Comparison of ENCODE assay signal across 8 cellular contexts in genomic region chr19:46678110-46678732, GRCh38. TPM values are rescaled to one million over a fixed set of nuclear protein-coding genes. Genes with fewer than 3 reads are reported as not detected.
A peak's percentile ranks its signal among the peaks of the same experiment; 100 is the strongest.
DNase-seq lines count a peak whose midpoint lies in the region; ATAC-seq and TF ChIP-seq lines count a peak whose summit lies in the region.

No MANE protein-coding gene starts in this region.

- no peaks in the 10 kb centered on the region for H3K9me3 Mint-ChIP-seq in activated T-helper 1 cell treated with anti-CD3 and anti-CD28 coated beads, Interleukin-12 subunit alpha, Interleukin-12 subunit beta, Interleukin-2, Interleukin-4 antibody, amounts not matched to agents 30 ng/mL and 10 ng/mL and 1 ng/mL, durations not matched to agents 14 hours and 24 hours and 36 hours
- H3K9me3 Mint-ChIP-seq in naive B cell: no peaks in the 10 kb centered on the region

- DNase-seq in BE2C: peak; percentile 69
- DNase-seq in NAMALWA (ENCODE audit: low spot score): peak; percentile 82
- peak; percentile 57 for DNase-seq in activated T-helper 1 cell treated with anti-CD3 and anti-CD28 coated beads, Interleukin-12 subunit alpha, Interleukin-12 subunit beta, Interleukin-2, Interleukin-4 antibody, amounts not matched to agents 30 ng/mL and 10 ng/mL and 1 ng/mL, durations not matched to agents 14 hours and 24 hours and 36 hours (ENCODE audit: low spot score)
- peak; percentile 49 for DNase-seq in naive B cell

- TF ChIP-seq CTCF in BE2C (IDR thresholded peaks at IDR 0.05; ENCODE audit: low read depth, low read length): no peak

- H3K36me3 Mint-ChIP-seq in activated T-helper 1 cell treated with anti-CD3 and anti-CD28 coated beads, Interleukin-12 subunit alpha, Interleukin-12 subunit beta, Interleukin-2, Interleukin-4 antibody, amounts not matched to agents 30 ng/mL and 10 ng/mL and 1 ng/mL, durations not matched to agents 14 hours and 24 hours and 36 hours (ENCODE audit: low read depth): peaks cover 48% of the 10 kb centered on the region
- H3K36me3 Mint-ChIP-seq in naive B cell: peaks cover 9 to 28% of the 10 kb centered on the region in 2 donors

- no peaks in the 10 kb centered on the region for H3K4me1 ChIP-seq in BE2C

- peaks cover 11% of the 10 kb centered on the region for H3K4me1 Mint-ChIP-seq in activated T-helper 1 cell treated with anti-CD3 and anti-CD28 coated beads, Interleukin-12 subunit alpha, Interleukin-12 subunit beta, Interleukin-2, Interleukin-4 antibody, amounts not matched to agents 30 ng/mL and 10 ng/mL and 1 ng/mL, durations not matched to agents 14 hours and 24 hours and 36 hours (ENCODE audit: low read depth)
- H3K4me1 Mint-ChIP-seq in naive B cell: peaks cover 9 to 24% (median 12%) of the 10 kb centered on the region in 3 donors

- H3K4me3 ChIP-seq in BE2C (ENCODE audit: low read depth, low read length): no peak overlapping the region

- H3K27me3 ChIP-seq in BE2C: no peaks in the 10 kb centered on the region

- H3K4me3 Mint-ChIP-seq in activated T-helper 1 cell treated with anti-CD3 and anti-CD28 coated beads, Interleukin-12 subunit alpha, Interleukin-12 subunit beta, Interleukin-2, Interleukin-4 antibody, amounts not matched to agents 30 ng/mL and 10 ng/mL and 1 ng/mL, durations not matched to agents 14 hours and 24 hours and 36 hours: no peak overlapping the region
- no peak overlapping the region for H3K4me3 Mint-ChIP-seq in naive B cell

- no peak overlapping the region for H3K27ac Mint-ChIP-seq in activated T-helper 1 cell treated with anti-CD3 and anti-CD28 coated beads, Interleukin-12 subunit alpha, Interleukin-12 subunit beta, Interleukin-2, Interleukin-4 antibody, amounts not matched to agents 30 ng/mL and 10 ng/mL and 1 ng/mL, durations not matched to agents 14 hours and 24 hours and 36 hours
- H3K27ac Mint-ChIP-seq in naive B cell: peak overlapping the region in 1 of 6 donors; percentile 36

- no peaks in the 10 kb centered on the region for H3K27me3 Mint-ChIP-seq in activated T-helper 1 cell treated with anti-CD3 and anti-CD28 coated beads, Interleukin-12 subunit alpha, Interleukin-12 subunit beta, Interleukin-2, Interleukin-4 antibody, amounts not matched to agents 30 ng/mL and 10 ng/mL and 1 ng/mL, durations not matched to agents 14 hours and 24 hours and 36 hours (ENCODE audit: insufficient read depth)
- no peaks in the 10 kb centered on the region for H3K27me3 Mint-ChIP-seq in naive B cell

- no peaks in the 10 kb centered on the region for H3K9me3 ChIP-seq in BE2C

- H3K36me3 ChIP-seq in BE2C: peaks cover 15% of the 10 kb centered on the region

- intact Hi-C loops in activated T-helper 1 cell treated with anti-CD3 and anti-CD28 coated beads, Interleukin-12 subunit alpha, Interleukin-12 subunit beta, Interleukin-2, Interleukin-4 antibody, amounts not matched to agents 30 ng/mL and 10 ng/mL and 1 ng/mL, durations not matched to agents 14 hours and 24 hours and 36 hours (cut with micrococcal nuclease): no loop called here

- ATAC-seq in naive B cell (ENCODE audit: low read depth in 2 of 2) (peak; percentile 90 to 95), GM19397 (IDR thresholded peaks at IDR 0.05; ENCODE audit: unreplicated experiment) (no peak), GM18907 (IDR thresholded peaks at IDR 0.05; ENCODE audit: unreplicated experiment) (no peak), GM18502 (IDR thresholded peaks at IDR 0.05; ENCODE audit: poor library complexity, unreplicated experiment) (no peak), GM19035 (IDR thresholded peaks at IDR 0.05; ENCODE audit: unreplicated experiment) (no peak)

RNA-seq across cellular contexts. Expression of gene DACT3, which starts 17.2 kb away (rescaled TPM):
- polyA plus RNA-seq in BE2C (2012; ENCODE audit: insufficient read depth, insufficient read length, low read depth): 16.0 TPM
- total RNA-seq in activated T-helper 1 cell treated with anti-CD3 and anti-CD28 coated beads, Interleukin-12 subunit alpha, Interleukin-12 subunit beta, Interleukin-2, Interleukin-4 antibody, amounts not matched to agents 30 ng/mL and 10 ng/mL and 1 ng/mL, durations not matched to agents 14 hours and 24 hours and 36 hours: 4.3 and 5.7 TPM in 2 replicates
- under 1 TPM in 2 of 6 donors, not detected in 4; 0.11 to 0.30 TPM for polyA plus RNA-seq in naive B cell (ENCODE audit: low read depth in 6 of 6)

RNA-seq across cellular contexts. Expression of gene PRKD2, which starts 38.7 kb away (rescaled TPM):
- 48.9 TPM for polyA plus RNA-seq in BE2C (2012; ENCODE audit: insufficient read depth, insufficient read length, low read depth)
- total RNA-seq in activated T-helper 1 cell treated with anti-CD3 and anti-CD28 coated beads, Interleukin-12 subunit alpha, Interleukin-12 subunit beta, Interleukin-2, Interleukin-4 antibody, amounts not matched to agents 30 ng/mL and 10 ng/mL and 1 ng/mL, durations not matched to agents 14 hours and 24 hours and 36 hours: 88.6 and 92.9 TPM in 2 replicates
- polyA plus RNA-seq in naive B cell (ENCODE audit: low read depth in 6 of 6): 100 to 1,000 TPM in 1 of 6 donors, 10 to 100 TPM in 5; 66.7 to 156 (median 72.6) TPM

RNA-seq across cellular contexts. Expression of gene GNG8, which starts 42.2 kb away (rescaled TPM):
- polyA plus RNA-seq in BE2C (2012; ENCODE audit: insufficient read depth, insufficient read length, low read depth): 2.4 TPM
- total RNA-seq in activated T-helper 1 cell treated with anti-CD3 and anti-CD28 coated beads, Interleukin-12 subunit alpha, Interleukin-12 subunit beta, Interleukin-2, Interleukin-4 antibody, amounts not matched to agents 30 ng/mL and 10 ng/mL and 1 ng/mL, durations not matched to agents 14 hours and 24 hours and 36 hours: 17.8 and 18.6 TPM in 2 replicates
- polyA plus RNA-seq in naive B cell (ENCODE audit: low read depth in 6 of 6): 10 to 100 TPM in 2 of 6 donors, not detected in 4; 14.1 to 16.1 TPM

RNA-seq across cellular contexts. Expression of gene PTGIR, which starts 53.3 kb away (rescaled TPM):
- polyA plus RNA-seq in BE2C (2012; ENCODE audit: insufficient read depth, insufficient read length, low read depth): 16.1 TPM
- 217 and 218 TPM in 2 replicates for total RNA-seq in activated T-helper 1 cell treated with anti-CD3 and anti-CD28 coated beads, Interleukin-12 subunit alpha, Interleukin-12 subunit beta, Interleukin-2, Interleukin-4 antibody, amounts not matched to agents 30 ng/mL and 10 ng/mL and 1 ng/mL, durations not matched to agents 14 hours and 24 hours and 36 hours
- polyA plus RNA-seq in naive B cell (ENCODE audit: low read depth in 6 of 6): 1 to 10 TPM in 5 of 6 donors, not detected in 1; 1.3 to 4.5 (median 1.9) TPM

Comparison
In these comparisons a context has a peak if more than half of its experiments do, and no peak if none do; other contexts are left out.
1. ATAC-seq: peak in naive B cell (2 of 2); none in GM19397 (single experiment), GM18907 (single experiment), GM18502 (single experiment) and GM19035 (single experiment).
2. Peak in every context shown above with its lines, with median percentiles within 50 percentile points of each other: DNase-seq.